Comparison of ENCODE assay signal across 10 cellular contexts in genomic region chr3:27943106-27943505, GRCh38.
DNase-seq lines count a peak whose midpoint lies in the region; ATAC-seq and TF ChIP-seq lines count a peak whose summit lies in the region.
"Had no signal": no experiment of that assay in that cellular context is flagged by ENCODE, and none has a peak within 500 bp of the region (broad histone marks: within the 10 kb centered on the region; RNA-seq: fewer than 3 reads in every experiment).

No MANE protein-coding gene starts in this region.

- TF ChIP-seq CTCF in Caco-2 (IDR thresholded peaks at IDR 0.05; ENCODE audit: insufficient read depth in 1 of 2, low read depth in 1 of 2, low read length in 1 of 2, severe bottlenecking in 1 of 2, unreplicated experiment in 1 of 2) = peak; percentile 19 to 44
- peak; percentile 32; the same call in 1 of the 2 replicates for TF ChIP-seq CTCF in SK-N-SH (IDR thresholded peaks at IDR 0.05)

- no peaks in the 10 kb centered on the region for H3K4me1 Mint-ChIP-seq in Caco-2 (ENCODE audit: low read depth, unreplicated experiment)
- H3K4me1 Mint-ChIP-seq: activated CD8-positive, alpha-beta memory T cell treated with anti-CD3 and anti-CD28 coated beads, Interleukin-2, amount 10 ng/mL, durations not matched to agents 7 days and 5 days had no signal

- no peaks in the 10 kb centered on the region for H3K36me3 Mint-ChIP-seq in Caco-2 (ENCODE audit: insufficient read depth, unreplicated experiment)
- H3K36me3 Mint-ChIP-seq: activated CD8-positive, alpha-beta memory T cell treated with anti-CD3 and anti-CD28 coated beads, Interleukin-2, amount 10 ng/mL, durations not matched to agents 7 days and 5 days had no signal

- no peaks in the 10 kb centered on the region for H4K20me1 ChIP-seq in SK-N-SH (ENCODE audit: insufficient read depth)

- BruUV-seq in Caco-2 (replicated peaks; lab: Mats Ljungman, UMichigan) = no TSS peak

- TF ChIP-seq EP300 in SK-N-SH (IDR thresholded peaks at IDR 0.05; ENCODE audit: borderline replicate concordance in 1 of 2, low read depth in 1 of 2, low read length in 1 of 2) = no peak

- WGBS in SK-N-SH (ENCODE audit: low lambda C conversion rate) = 8% methylated on average over 3 of the region's 3 CpGs

- H3K27me3 ChIP-seq in Caco-2 (replicated peaks; ENCODE audit: control insufficient read depth, insufficient read depth, low read length) = no peaks in the 10 kb centered on the region
- H3K27me3 ChIP-seq in SK-N-SH (ENCODE audit: insufficient read depth) = no peaks in the 10 kb centered on the region

- H3K4me3 Mint-ChIP-seq in Caco-2 (ENCODE audit: unreplicated experiment) = no peak overlapping the region
- H3K4me3 Mint-ChIP-seq: activated CD8-positive, alpha-beta memory T cell treated with anti-CD3 and anti-CD28 coated beads, Interleukin-2, amount 10 ng/mL, durations not matched to agents 7 days and 5 days had no signal

- H3K9me2 ChIP-seq in SK-N-SH = no peaks in the 10 kb centered on the region

- H3K79me2 ChIP-seq in SK-N-SH (ENCODE audit: insufficient read depth) = no peaks in the 10 kb centered on the region

- H3K4me2 ChIP-seq in SK-N-SH = no peak overlapping the region

- peaks cover 2% of the 10 kb centered on the region for H3K27me3 Mint-ChIP-seq in Caco-2 (ENCODE audit: insufficient read depth, unreplicated experiment)
- H3K27me3 Mint-ChIP-seq: activated CD8-positive, alpha-beta memory T cell treated with anti-CD3 and anti-CD28 coated beads, Interleukin-2, amount 10 ng/mL, durations not matched to agents 7 days and 5 days had no signal

- ATAC-seq in HG03025 (IDR thresholded peaks at IDR 0.05; ENCODE audit: low FRiP score, unreplicated experiment) = no peak
- ATAC-seq in HG02870 (IDR thresholded peaks at IDR 0.05; ENCODE audit: unreplicated experiment) = no peak
- ATAC-seq: activated CD8-positive, alpha-beta memory T cell treated with anti-CD3 and anti-CD28 coated beads, Interleukin-2, amount 10 ng/mL, durations not matched to agents 7 days and 5 days had no signal

- no peak overlapping the region for H3K27ac Mint-ChIP-seq in Caco-2 (ENCODE audit: unreplicated experiment)
- H3K27ac Mint-ChIP-seq: activated CD8-positive, alpha-beta memory T cell treated with anti-CD3 and anti-CD28 coated beads, Interleukin-2, amount 10 ng/mL, durations not matched to agents 7 days and 5 days had no signal

- H3K27ac ChIP-seq in SK-N-SH (ENCODE audit: low read depth in 2 of 2, low read length in 1 of 2) = no peak overlapping the region

- peak in 1 of 2 experiments; percentile 20 for DNase-seq in Caco-2
- peak; percentile 6 for DNase-seq in H4 (ENCODE audit: low spot score)
- no peak for DNase-seq in SK-N-SH
- DNase-seq in islet precursor cell = peak; percentile 57
- no peak for DNase-seq in NCI-H1417 treated with DMSO at 0.1 percent for 48 hours (lab: John Stamatoyannopoulos, UW)
- no peak for DNase-seq in putamen (ENCODE audit: low spot score)
- DNase-seq: activated CD8-positive, alpha-beta memory T cell treated with anti-CD3 and anti-CD28 coated beads, Interleukin-2, amount 10 ng/mL, durations not matched to agents 7 days and 5 days; NCI-H1930 had no signal

- H3F3A ChIP-seq in SK-N-SH (replicated peaks; ENCODE audit: insufficient read depth) = no peaks in the 10 kb centered on the region

- H3K36me3 ChIP-seq in Caco-2 (ENCODE audit: control insufficient read depth, insufficient read depth, low read length) (no peaks in the 10 kb centered on the region), SK-N-SH (replicated peaks in 1 of 2; ENCODE audit: control insufficient read depth in 1 of 2, insufficient read depth in 2 of 2, low read length in 1 of 2) (no peaks in the 10 kb centered on the region)

- peak; percentile 36; the same call in 1 of the 2 replicates for TF ChIP-seq RAD21 in SK-N-SH (IDR thresholded peaks at IDR 0.05; ENCODE audit: low read length)

- H3K9me3 Mint-ChIP-seq in Caco-2 (ENCODE audit: unreplicated experiment) = no peaks in the 10 kb centered on the region

- H2AFZ ChIP-seq in SK-N-SH (ENCODE audit: low read depth) = no peak overlapping the region

- H3K9ac ChIP-seq in SK-N-SH = no peak overlapping the region

- H3K9me3 ChIP-seq in Caco-2 = no peaks in the 10 kb centered on the region
- no peaks in the 10 kb centered on the region for H3K9me3 ChIP-seq in SK-N-SH

- H3K4me1 ChIP-seq in Caco-2 (no peaks in the 10 kb centered on the region), SK-N-SH (ENCODE audit: control insufficient read depth in 1 of 2, insufficient read depth in 2 of 2, low read depth in 1 of 2, low read length in 1 of 2) (no peaks in the 10 kb centered on the region)

- intact Hi-C loops in Caco-2 (cut with micrococcal nuclease; ENCODE audit: unreplicated experiment) = loop anchor here (1.0 to 5.0 kb wide), 2 partner anchors 231 to 343 kb away; no protein-coding TSS in a partner anchor

- POLR2A ChIA-PET in Caco-2 (lab: Charles Lee) (no interaction called here), SK-N-SH (lab: Yijun Ruan, JAX) (no interaction called here)

- H3K4me3 ChIP-seq in Caco-2 (ENCODE audit: low read depth, low read length) (no peak overlapping the region), SK-N-SH (ENCODE audit: low read depth in 2 of 2, low read length in 1 of 2) (no peak overlapping the region)

- CTCF ChIA-PET in Caco-2 (lab: Charles Lee) (no interaction called here), SK-N-SH (lab: Yijun Ruan, JAX) (interaction anchor here (1.7 kb wide), 1 partner anchor 344 kb away, joined by 6 read pairs; no protein-coding TSS in a partner anchor)

TF ChIP-seq in SK-N-SH, 30 proteins besides CTCF, POLR2A, EP300 and RAD21:
- TF ChIP-seq JUND (IDR thresholded peaks at IDR 0.05) (no peak), SMC3 (IDR thresholded peaks at IDR 0.05; ENCODE audit: low read depth, low read length) (0 out of 2 replicates have a peak, but pooled peaks have one; percentile 19)
TF ChIP-seq in SK-N-SH: peak in this region for 1.

Comparison
In these comparisons a context has a peak if more than half of its experiments do, and no peak if none do; other contexts are left out.
1. DNase-seq: peak in H4 (single experiment) and islet precursor cell (single experiment); none in SK-N-SH (single experiment), NCI-H1417 treated with DMSO at 0.1 percent for 48 hours (single experiment) and putamen (single experiment).